Comparison of ENCODE assay signal across 8 cellular contexts in genomic region chr3:148991219-148992026, GRCh38. TPM values are rescaled to one million over a fixed set of nuclear protein-coding genes. Genes with fewer than 3 reads are reported as not detected.
DNase-seq lines count a peak whose midpoint lies in the region; ATAC-seq and TF ChIP-seq lines count a peak whose summit lies in the region.

Gene GYG1, plus strand, starts transcription at chr3:148991540. Its CDS starts 101 bp downstream, at chr3:148991641.

- H3K4me1 ChIP-seq in HAP-1 (0 out of 2 replicates have a peak, but pooled peaks cover 2% of the 10 kb centered on the region), MM.1S (ENCODE audit: low read length) (peaks cover 15% of the 10 kb centered on the region), heart right ventricle (peaks cover 0 to 31% (median 18%) of the 10 kb centered on the region in 9 donors), upper lobe of right lung (peaks cover 25% of the 10 kb centered on the region)

- peak within 1 kb of the TSS; percentile 68 for H2AFZ ChIP-seq in MM.1S (ENCODE audit: low read length)

- peak within 1 kb of the TSS; percentile 94 for H3K9ac ChIP-seq in MM.1S (ENCODE audit: low read length)

- H3K79me2 ChIP-seq in MM.1S (ENCODE audit: low read length): peaks cover 40% of the 10 kb centered on the region

- peak; percentile 50 for TF ChIP-seq CTCF in MM.1S (IDR thresholded peaks at IDR 0.05; ENCODE audit: low read length)
- peak in 7 of 9 donors; percentile 23 to 68 (median 43) for TF ChIP-seq CTCF in heart right ventricle (IDR thresholded peaks at IDR 0.05)
- TF ChIP-seq CTCF in upper lobe of right lung (IDR thresholded peaks at IDR 0.05): peak; percentile 33

- H3K27ac ChIP-seq in MM.1S (ENCODE audit: low read length): peak within 1 kb of the TSS; percentile 80
- H3K27ac ChIP-seq in adipose tissue (ENCODE audit: low read depth, low read length): peak within 1 kb of the TSS; percentile 63
- H3K27ac ChIP-seq in heart right ventricle: peak within 1 kb of the TSS; percentile 94 to 99 (median 98)
- peak within 1 kb of the TSS; percentile 95 for H3K27ac ChIP-seq in upper lobe of right lung

- intact Hi-C loops in heart right ventricle (cut with DNase I): loop anchor here in 1 of 10 donors (10.0 kb wide), 1 partner anchor 1613 kb away; the partner anchor contains the start of gene SELENOT
- intact Hi-C loops in posterior vena cava (cut with DNase I): no loop called here
- intact Hi-C loops in upper lobe of right lung (cut with DNase I): no loop called here

- POLR2A ChIA-PET in T-cell (lab: Charles Lee): interaction anchor here in 1 of 2 donors (0.6 to 1.4 kb wide), 2 partner anchors 11 to 18 kb away, joined by 4 to 5 read pairs; no protein-coding TSS in a partner anchor

- no peaks in the 10 kb centered on the region for H3K9me2 ChIP-seq in MM.1S (replicated peaks; ENCODE audit: insufficient read depth, low read length)

- peaks cover 23 to 40% (median 40%) of the 10 kb centered on the region in 3 donors for H3K4me1 Mint-ChIP-seq in T-cell

- no peaks in the 10 kb centered on the region for H3K9me3 Mint-ChIP-seq in T-cell

- H3K9me3 ChIP-seq in HAP-1 (no peaks in the 10 kb centered on the region), MM.1S (replicated peaks; ENCODE audit: insufficient read depth, low read length) (no peaks in the 10 kb centered on the region), heart right ventricle (no peaks in the 10 kb centered on the region), upper lobe of right lung (no peaks in the 10 kb centered on the region)

- H3K4me2 ChIP-seq in MM.1S (ENCODE audit: low read depth, low read length): peak within 1 kb of the TSS; percentile 59

- H3K4me3 ChIP-seq in GM08714 (ENCODE audit: low read length) (peak within 1 kb of the TSS; percentile 93), HAP-1 (peak within 1 kb of the TSS; percentile 80), MM.1S (ENCODE audit: low read length) (peak within 1 kb of the TSS; percentile 83), heart right ventricle (peak within 1 kb of the TSS; percentile 70 to 99 (median 94)), upper lobe of right lung (peak within 1 kb of the TSS; percentile 75)

- 0% methylated on average over 54 to 91 of the region's 91 CpGs for WGBS in adipose tissue, 3 donors
- WGBS in heart right ventricle, 2 donors: 0% methylated on average over 77 to 91 of the region's 91 CpGs

- H3K27me3 Mint-ChIP-seq in T-cell: no peaks in the 10 kb centered on the region

- H3K27me3 ChIP-seq in HAP-1 (ENCODE audit: low read depth) (no peaks in the 10 kb centered on the region), MM.1S (replicated peaks; ENCODE audit: insufficient read depth, low read length) (no peaks in the 10 kb centered on the region), heart right ventricle (no peaks in the 10 kb centered on the region), upper lobe of right lung (no peaks in the 10 kb centered on the region)

- H3F3A ChIP-seq in MM.1S (ENCODE audit: insufficient read depth, low read length): peaks cover 15% of the 10 kb centered on the region

- peaks cover 15% of the 10 kb centered on the region for H3K36me3 Mint-ChIP-seq in T-cell

- peak within 1 kb of the TSS; percentile 86 to 87 for H3K27ac Mint-ChIP-seq in T-cell

- peaks cover 15% of the 10 kb centered on the region for H3K36me3 ChIP-seq in HAP-1 (replicated peaks)
- H3K36me3 ChIP-seq in MM.1S (replicated peaks; ENCODE audit: insufficient read depth, low read length): peaks cover 4% of the 10 kb centered on the region; the same call in 1 of the 2 replicates
- peaks cover 0 to 27% (median 18%) of the 10 kb centered on the region in 9 donors for H3K36me3 ChIP-seq in heart right ventricle
- H3K36me3 ChIP-seq in upper lobe of right lung: peaks cover 23% of the 10 kb centered on the region

- in situ Hi-C loops in HAP-1 (cut with MboI; ENCODE audit: low sequenced_read_pairs): no loop called here

- CTCF ChIA-PET in T-cell (lab: Charles Lee): interaction anchor here (0.6 to 1.5 kb wide), 8 partner anchors 9 to 861 kb away, joined by 3 to 8 read pairs (median 3); no protein-coding TSS in a partner anchor

- H3K4me3 Mint-ChIP-seq in T-cell: peak within 1 kb of the TSS; percentile 74 to 84 (median 75)

- no peaks in the 10 kb centered on the region for H4K20me1 ChIP-seq in MM.1S (ENCODE audit: insufficient read depth, low read length)

- DNase-seq in HAP-1 (ENCODE audit: low spot score in 2 of 2): peak; percentile 74 to 87
- peak; percentile 90 for DNase-seq in MM.1S
- peak; percentile 45 to 84 (median 69) for DNase-seq in T-cell
- peak; percentile 76 to 86 for DNase-seq in heart right ventricle
- peak; percentile 94 for DNase-seq in posterior vena cava (ENCODE audit: low spot score)
- DNase-seq in upper lobe of right lung: peak; percentile 93

- ATAC-seq in T-cell (replicated peaks in 1 of 4): peak; percentile 86 to 91 (median 88)
- ATAC-seq in heart right ventricle: peak; percentile 93 to 98 (median 95)
- peak; percentile 96 for ATAC-seq in upper lobe of right lung

RNA-seq across cellular contexts. Expression of gene GYG1, which starts in this region (rescaled TPM):
- total RNA-seq in T-cell (10 to 100 TPM; 16.3 to 30.4 (median 25.7) TPM), heart right ventricle (100 to 1,000 TPM; 126 to 210 (median 157) TPM), posterior vena cava (100 to 1,000 TPM in 1 of 2 donors, 10 to 100 TPM in 1; 70.5 to 106 TPM), upper lobe of right lung (45.6 TPM)
- polyA plus RNA-seq in adipose tissue (10 to 100 TPM; 28.8 to 53.1 (median 33.8) TPM), heart right ventricle (100 to 1,000 TPM in 1 of 2 donors, 10 to 100 TPM in 1; 56.5 to 156 TPM)

Comparison
In these comparisons a context has a peak if more than half of its experiments do, and no peak if none do; other contexts are left out.
1. Peak in every context shown above with its lines: DNase-seq, ATAC-seq, H3K4me3 ChIP-seq and H3K27ac ChIP-seq.